ENCODE assay signal across 19 cellular contexts in genomic region chr11:43410394-43410793, GRCh38.
"Had no signal": no experiment of that assay in that cellular context is flagged by ENCODE, and none has a peak within 500 bp of the region (broad histone marks: within the 10 kb centered on the region; RNA-seq: fewer than 3 reads in every experiment).

No MANE protein-coding gene starts in this region.

- H3K9me3 Mint-ChIP-seq: activated B cell treated with CpG ODN at 0.5 μM for 24 hours; activated CD4-positive, alpha-beta T cell treated with anti-CD3 and anti-CD28 coated beads, Interleukin-2, amount 10 ng/mL, durations not matched to agents 7 days and 5 days; activated T-helper 2 cell treated with anti-CD3 and anti-CD28 coated beads, Interferon-gamma antibody, Interleukin-2, Interleukin-4, amounts not matched to agents 10 μg/mL and 5 μg/mL and 100 μg/mL, durations not matched to agents 14 hours and 24 hours and 36 hours; central memory CD8-positive, alpha-beta T cell; naive thymus-derived CD4-positive, alpha-beta T cell; stimulated activated naive B cell treated with anti-CD40 and anti-IgM and Interleukin-4, amounts not matched to agents 10 μg/mL and 1 μg/mL and 100 μg/mL, for 72 hours; type B pancreatic cell had no signal

- H3K4me1 Mint-ChIP-seq: activated B cell treated with CpG ODN at 0.5 μM for 24 hours; central memory CD8-positive, alpha-beta T cell; stimulated activated naive B cell treated with anti-CD40 and anti-IgM and Interleukin-4, amounts not matched to agents 10 μg/mL and 1 μg/mL and 100 μg/mL, for 72 hours had no signal

- H3K27ac Mint-ChIP-seq: activated B cell treated with CpG ODN at 0.5 μM for 24 hours; activated CD4-positive, alpha-beta T cell treated with anti-CD3 and anti-CD28 coated beads, Interleukin-2, amount 10 ng/mL, durations not matched to agents 7 days and 5 days; activated T-helper 2 cell treated with anti-CD3 and anti-CD28 coated beads, Interferon-gamma antibody, Interleukin-2, Interleukin-4, amounts not matched to agents 10 μg/mL and 5 μg/mL and 100 μg/mL, durations not matched to agents 14 hours and 24 hours and 36 hours; naive thymus-derived CD4-positive, alpha-beta T cell; stimulated activated naive B cell treated with anti-CD40 and anti-IgM and Interleukin-4, amounts not matched to agents 10 μg/mL and 1 μg/mL and 100 μg/mL, for 72 hours; type B pancreatic cell had no signal

- H3K4me3 ChIP-seq: adrenal gland, dorsolateral prefrontal cortex, esophagus muscularis mucosa, prostate gland had no signal

- H3K27me3 Mint-ChIP-seq: activated B cell treated with CpG ODN at 0.5 μM for 24 hours; activated CD4-positive, alpha-beta T cell treated with anti-CD3 and anti-CD28 coated beads, Interleukin-2, amount 10 ng/mL, durations not matched to agents 7 days and 5 days; central memory CD8-positive, alpha-beta T cell; naive thymus-derived CD4-positive, alpha-beta T cell; stimulated activated naive B cell treated with anti-CD40 and anti-IgM and Interleukin-4, amounts not matched to agents 10 μg/mL and 1 μg/mL and 100 μg/mL, for 72 hours; type B pancreatic cell had no signal

- H3K4me1 ChIP-seq: adrenal gland, esophagus muscularis mucosa, prostate gland had no signal

- ATAC-seq: naive thymus-derived CD4-positive, alpha-beta T cell; sciatic nerve; stimulated activated naive B cell treated with anti-CD40 and anti-IgM and Interleukin-4, amounts not matched to agents 10 μg/mL and 1 μg/mL and 100 μg/mL, for 72 hours had no signal

- H3K9me3 ChIP-seq: adrenal gland, esophagus muscularis mucosa, prostate gland had no signal

- H3K4me3 Mint-ChIP-seq: activated B cell treated with CpG ODN at 0.5 μM for 24 hours; activated CD4-positive, alpha-beta T cell treated with anti-CD3 and anti-CD28 coated beads, Interleukin-2, amount 10 ng/mL, durations not matched to agents 7 days and 5 days; central memory CD8-positive, alpha-beta T cell; naive thymus-derived CD4-positive, alpha-beta T cell; stimulated activated naive B cell treated with anti-CD40 and anti-IgM and Interleukin-4, amounts not matched to agents 10 μg/mL and 1 μg/mL and 100 μg/mL, for 72 hours; type B pancreatic cell had no signal

- H3K27me3 ChIP-seq: adrenal gland, dorsolateral prefrontal cortex, esophagus muscularis mucosa had no signal

- FAIRE-seq: TTC549 had no signal

- H3K27ac ChIP-seq: adrenal gland, dorsolateral prefrontal cortex, esophagus muscularis mucosa, prostate gland had no signal

- DNase-seq: activated B cell treated with CpG ODN at 0.5 μM for 24 hours; activated CD4-positive, alpha-beta T cell treated with anti-CD3 and anti-CD28 coated beads, Interleukin-2, amount 10 ng/mL, durations not matched to agents 7 days and 5 days; activated CD8-positive, alpha-beta memory T cell treated with anti-CD3 and anti-CD28 coated beads for 24 hours; activated naive CD4-positive, alpha-beta T cell treated with anti-CD3 and anti-CD28 coated beads, Interleukin-2, amount 50 U/mL, for 16 hours; adrenal gland; dorsolateral prefrontal cortex; glutamatergic neuron; naive thymus-derived CD4-positive, alpha-beta T cell; nucleus accumbens; stimulated activated CD4-positive, alpha-beta T cell treated with anti-CD3 and anti-CD28 coated beads, Interleukin-2, amount 100 ng/mL, for 24 hours; stimulated activated naive B cell treated with anti-CD40 and anti-IgM and Interleukin-4, amounts not matched to agents 10 μg/mL and 1 μg/mL and 100 μg/mL, for 72 hours; T-helper 2 cell had no signal
